Comparison of ENCODE assay signal across 31 cellular contexts in the genomic region with DNA sequence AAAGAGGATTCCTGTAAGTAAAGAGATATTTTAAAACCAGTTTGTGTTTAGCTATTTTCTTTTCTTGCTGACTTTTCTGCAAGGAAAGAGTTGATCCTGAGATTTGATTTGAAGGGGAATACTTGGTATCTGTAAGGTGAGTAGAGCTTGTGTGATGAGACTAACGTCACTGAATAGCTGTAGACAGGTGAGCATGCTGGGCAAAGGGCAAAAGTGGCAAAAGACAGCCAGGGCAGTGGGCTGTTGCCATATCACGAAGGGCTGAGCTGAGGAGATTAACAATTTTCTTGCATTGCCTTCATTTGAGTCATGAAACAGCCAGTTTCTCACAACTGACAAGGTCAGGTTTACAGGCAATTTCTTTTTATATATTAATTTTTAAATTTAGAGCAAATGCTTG. TPM values are rescaled to one million over a fixed set of nuclear protein-coding genes. Genes with fewer than 3 reads are reported as not detected.
DNase-seq lines count a peak whose midpoint lies in the region; ATAC-seq and TF ChIP-seq lines count a peak whose summit lies in the region.
"Had no signal": no experiment of that assay in that cellular context is flagged by ENCODE, and none has a peak within 500 bp of the region (broad histone marks: within the 10 kb centered on the region; RNA-seq: fewer than 3 reads in every experiment).

No MANE protein-coding gene starts in this region.

- BruUV-seq in Caco-2 (replicated peaks; lab: Mats Ljungman, UMichigan), result TSS peak; percentile 4

- H4K91ac ChIP-seq in trophoblast cell (ENCODE audit: low read depth, low read length), result no peak overlapping the region

- DNase-seq in Caco-2 (no peak), SK-N-MC (ENCODE audit: low read depth, low spot score) (no peak), endothelial cell (ENCODE audit: low spot score) (no peak), trophoblast cell (peak in 1 of 2 donors; percentile 74), AG20443 (ENCODE audit: low spot score) (no peak), germinal center (ENCODE audit: low spot score) (no peak)
- DNase-seq: activated CD4-positive, alpha-beta T cell treated with anti-CD3 and anti-CD28 coated beads, Interleukin-2, amount 50 U/mL, for 1 hour; activated CD8-positive, alpha-beta memory T cell treated with anti-CD3 and anti-CD28 coated beads, Interleukin-2, amount 10 ng/mL, durations not matched to agents 7 days and 5 days; activated naive CD4-positive, alpha-beta T cell treated with Interleukin-2 at 50 U/mL for 16 hours; activated T-cell treated with anti-CD3 and anti-CD28 coated beads, Interleukin-2, amount 50 U/mL, for 48 hours; colonic mucosa; EL; foreskin melanocyte; hypothalamus; IMR-90; midbrain; NCI-H1105; NCI-H2029; NCI-H526; NK-92 treated with Interleukin-12 subunit alpha and Interleukin-12 subunit beta, amount 100 ng/mL, for 24 hours; ovary; PC-9; Right ventricle myocardium superior; stimulated activated CD4-positive, alpha-beta T cell treated with anti-CD3 and anti-CD28 coated beads, Interleukin-12 subunit alpha, Interleukin-12 subunit beta, amount 100 ng/mL, for 4 hours; stimulated activated CD4-positive, alpha-beta T cell treated with anti-CD3 and anti-CD28 coated beads, Interleukin-4, amount 100 ng/mL, for 1 hour; T-helper 9 cell had no signal

- H3K79me2 ChIP-seq in trophoblast cell (ENCODE audit: control insufficient read depth, insufficient read depth, low read length, poor library complexity), result peaks cover 30% of the 10 kb centered on the region

- peaks cover 74% of the 10 kb centered on the region for H3K36me3 Mint-ChIP-seq in Caco-2 (ENCODE audit: insufficient read depth, unreplicated experiment)
- H3K36me3 Mint-ChIP-seq in endothelial cell (ENCODE audit: low read depth, unreplicated experiment), result peaks cover 16% of the 10 kb centered on the region

- H2BK120ac ChIP-seq in trophoblast cell (ENCODE audit: insufficient read depth, low read length, poor library complexity), result no peak overlapping the region

- no peaks in the 10 kb centered on the region for H3K79me1 ChIP-seq in trophoblast cell (ENCODE audit: low read length)

- no peak overlapping the region for H2AK5ac ChIP-seq in trophoblast cell (ENCODE audit: low read length)

- no peak overlapping the region for H3K4me2 ChIP-seq in trophoblast cell (ENCODE audit: low read length)
- H3K4me2 ChIP-seq: PC-9 had no signal

- intact Hi-C loops in Caco-2 (cut with micrococcal nuclease; ENCODE audit: unreplicated experiment), result no loop called here

- no peak overlapping the region for H3K4me3 Mint-ChIP-seq in Caco-2 (ENCODE audit: unreplicated experiment)
- H3K4me3 Mint-ChIP-seq in endothelial cell (ENCODE audit: unreplicated experiment), result peak overlapping the region; percentile 8
- H3K4me3 Mint-ChIP-seq: activated CD8-positive, alpha-beta memory T cell treated with anti-CD3 and anti-CD28 coated beads, Interleukin-2, amount 10 ng/mL, durations not matched to agents 7 days and 5 days; nephron had no signal

- H3K4me1 Mint-ChIP-seq in Caco-2 (ENCODE audit: low read depth, unreplicated experiment) (peaks cover 28% of the 10 kb centered on the region), endothelial cell (ENCODE audit: unreplicated experiment) (no peaks in the 10 kb centered on the region)

- peak overlapping the region; percentile 93 for H3K4ac ChIP-seq in trophoblast cell (ENCODE audit: low read depth, low read length)

- no peak overlapping the region for H4K12ac ChIP-seq in trophoblast cell (ENCODE audit: low read depth, low read length)

- CTCF ChIA-PET in Caco-2 (lab: Charles Lee), result interaction anchor here (1.9 kb wide), 1 partner anchor 21 kb away, joined by 9 read pairs; a partner anchor contains a TSS

- H3K27ac Mint-ChIP-seq in Caco-2 (ENCODE audit: unreplicated experiment) (no peak overlapping the region), endothelial cell (ENCODE audit: unreplicated experiment) (no peak overlapping the region)
- H3K27ac Mint-ChIP-seq: activated CD8-positive, alpha-beta memory T cell treated with anti-CD3 and anti-CD28 coated beads, Interleukin-2, amount 10 ng/mL, durations not matched to agents 7 days and 5 days had no signal

- H3K36me3 ChIP-seq in Caco-2 (ENCODE audit: control insufficient read depth, insufficient read depth, low read length) (peaks cover 1% of the 10 kb centered on the region), SK-N-MC (ENCODE audit: insufficient read depth, low read length) (peaks cover 58% of the 10 kb centered on the region), trophoblast cell (ENCODE audit: control insufficient read depth in 1 of 2, insufficient read depth in 2 of 2, low read length in 2 of 2) (peaks cover 24 to 30% of the 10 kb centered on the region in 2 experiments)
- H3K36me3 ChIP-seq: colonic mucosa, ovary had no signal

- H3K9me3 ChIP-seq in Caco-2 (no peaks in the 10 kb centered on the region), SK-N-MC (ENCODE audit: low read depth, low read length) (no peaks in the 10 kb centered on the region), trophoblast cell (ENCODE audit: insufficient read depth, low read depth, low read length) (no peaks in the 10 kb centered on the region)
- H3K9me3 ChIP-seq: colonic mucosa, esophagus muscularis mucosa, ovary, right atrium auricular region had no signal

- H3K27me3 Mint-ChIP-seq in Caco-2 (ENCODE audit: insufficient read depth, unreplicated experiment), result no peaks in the 10 kb centered on the region
- no peaks in the 10 kb centered on the region for H3K27me3 Mint-ChIP-seq in endothelial cell (ENCODE audit: unreplicated experiment)
- H3K27me3 Mint-ChIP-seq: activated CD8-positive, alpha-beta memory T cell treated with anti-CD3 and anti-CD28 coated beads, Interleukin-2, amount 10 ng/mL, durations not matched to agents 7 days and 5 days had no signal

- no CpG with 5 or more reads among the region's 2 CpGs for WGBS in trophoblast cell (ENCODE audit: extremely low coverage, insufficient coverage, insufficient read length)

- H4K8ac ChIP-seq in trophoblast cell (ENCODE audit: low read depth, low read length), result no peak overlapping the region

- H3K4me1 ChIP-seq in Caco-2, result peaks cover 22% of the 10 kb centered on the region
- peaks cover 3 to 4% of the 10 kb centered on the region in 2 experiments for H3K4me1 ChIP-seq in trophoblast cell (ENCODE audit: control insufficient read depth in 1 of 2, insufficient read depth in 2 of 2, low read length in 2 of 2)

- no peak overlapping the region for H2BK12ac ChIP-seq in trophoblast cell (ENCODE audit: low read length)

- no peak overlapping the region for H2AFZ ChIP-seq in trophoblast cell (ENCODE audit: insufficient read depth, low read length, poor library complexity)
- H2AFZ ChIP-seq: PC-9 had no signal

- POLR2A ChIA-PET in Caco-2 (lab: Charles Lee), result interaction anchor here (0.7 kb wide), 1 partner anchor 644 kb away, joined by 4 read pairs; no protein-coding TSS in a partner anchor

- no peak overlapping the region for H2BK5ac ChIP-seq in trophoblast cell (ENCODE audit: low read depth, low read length, poor library complexity)

- H3K9ac ChIP-seq in SK-N-MC (ENCODE audit: insufficient read length) (no peak overlapping the region), trophoblast cell (ENCODE audit: low read length) (no peak overlapping the region)

- no peaks in the 10 kb centered on the region for H3K27me3 ChIP-seq in Caco-2 (replicated peaks; ENCODE audit: control insufficient read depth, insufficient read depth, low read length)
- H3K27me3 ChIP-seq in trophoblast cell (ENCODE audit: insufficient read depth, low read length), result no peaks in the 10 kb centered on the region
- H3K27me3 ChIP-seq: colonic mucosa, esophagus muscularis mucosa, ovary, right atrium auricular region had no signal

- ATAC-seq in GM19397 (IDR thresholded peaks at IDR 0.05; ENCODE audit: unreplicated experiment) (no peak), HG02623 (IDR thresholded peaks at IDR 0.05; ENCODE audit: unreplicated experiment) (no peak)
- ATAC-seq: activated CD8-positive, alpha-beta memory T cell treated with anti-CD3 and anti-CD28 coated beads, Interleukin-2, amount 10 ng/mL, durations not matched to agents 7 days and 5 days had no signal

- no peak overlapping the region for H3K14ac ChIP-seq in trophoblast cell (ENCODE audit: low read length)

- peak overlapping the region; percentile 46; the same call in 1 of the 2 replicates for H3K27ac ChIP-seq in SK-N-MC
- no peak overlapping the region for H3K27ac ChIP-seq in trophoblast cell (ENCODE audit: low read depth, low read length)
- H3K27ac ChIP-seq: colonic mucosa, esophagus muscularis mucosa, ovary, PC-9, right atrium auricular region had no signal

- H3K18ac ChIP-seq in trophoblast cell (ENCODE audit: low read length), result no peak overlapping the region

- H3K23ac ChIP-seq in trophoblast cell (ENCODE audit: low read length), result no peak overlapping the region

- H3K9me3 Mint-ChIP-seq in Caco-2 (ENCODE audit: unreplicated experiment) (no peaks in the 10 kb centered on the region), endothelial cell (ENCODE audit: unreplicated experiment) (no peaks in the 10 kb centered on the region)
- H3K9me3 Mint-ChIP-seq: nephron had no signal

- TF ChIP-seq CTCF in Caco-2 (IDR thresholded peaks at IDR 0.05; ENCODE audit: insufficient read depth in 1 of 2, low read depth in 1 of 2, low read length in 1 of 2, severe bottlenecking in 1 of 2, unreplicated experiment in 1 of 2), result no peak
- no peak for TF ChIP-seq CTCF in endothelial cell (IDR thresholded peaks at IDR 0.05; ENCODE audit: unreplicated experiment)

- H3K4me3 ChIP-seq in Caco-2 (ENCODE audit: low read depth, low read length) (no peak overlapping the region), SK-N-MC (no peak overlapping the region), trophoblast cell (ENCODE audit: low read depth, low read length) (no peak overlapping the region)
- H3K4me3 ChIP-seq: colonic mucosa, esophagus muscularis mucosa, ovary, PC-9, right atrium auricular region had no signal

RNA-seq across cellular contexts. Expression of a gene that starts 21.1 kb away (rescaled TPM):
- total RNA-seq in Caco-2 (2022) (76.0 and 82.7 TPM in 2 replicates), endothelial cell (ENCODE audit: unreplicated experiment) (59.1 TPM)
- 43.3 and 44.5 TPM in 2 replicates for polyA plus RNA-seq in trophoblast cell (2013)

RNA-seq across cellular contexts. Expression of a gene that starts 28.8 kb away (rescaled TPM):
- total RNA-seq in Caco-2 (2022), result 0.73 and 3.0 TPM in 2 replicates
- total RNA-seq in endothelial cell (ENCODE audit: unreplicated experiment), result 0.15 TPM
- 0.31 and 0.49 TPM in 2 replicates for polyA plus RNA-seq in trophoblast cell (2013)

RNA-seq across cellular contexts. Expression of a gene that starts 43.8 kb away (rescaled TPM):
- 37.2 and 41.3 TPM in 2 replicates for total RNA-seq in Caco-2 (2022)
- 113 TPM for total RNA-seq in endothelial cell (ENCODE audit: unreplicated experiment)
- polyA plus RNA-seq in trophoblast cell (2013), result 17.9 and 19.9 TPM in 2 replicates
